ENCODE assay signal across 8 cellular contexts in genomic region chr6:43629104-43629504, GRCh38. TPM values are rescaled to one million over a fixed set of nuclear protein-coding genes. Genes with fewer than 3 reads are reported as not detected.
DNase-seq lines count a peak whose midpoint lies in the region; ATAC-seq and TF ChIP-seq lines count a peak whose summit lies in the region.

TSS of gene GTPBP2 (minus strand) at chr6:43629264. CDS start at chr6:43629162, 102 bp downstream.

- H3K27ac ChIP-seq in OCI-LY7 (ENCODE audit: low read depth, low read length, poor library complexity, severe bottlenecking) = peak within 1 kb of the TSS; percentile 95

- POLR2A ChIA-PET in OCI-LY7 (lab: Charles Lee) = interaction anchor here (0.5 to 2.5 kb wide), 21 partner anchors 8 to 252 kb away, joined by 3 to 9 read pairs (median 4); partner anchors contain the start of genes ABCC10, POLR1C, VEGFA and YIPF3

- H3K4me1 ChIP-seq in OCI-LY7 (ENCODE audit: insufficient read depth, low read length, poor library complexity, severe bottlenecking) (peaks cover 46% of the 10 kb centered on the region), mucosa of descending colon (ENCODE audit: low read depth) (peaks cover 18% of the 10 kb centered on the region)

- H3K4me3 ChIP-seq in OCI-LY7 (ENCODE audit: low read depth, low read length, poor library complexity, severe bottlenecking) (peak within 1 kb of the TSS; percentile 91), epithelial cell of esophagus (ENCODE audit: low read length) (peak within 1 kb of the TSS; percentile 82), mucosa of descending colon (peak within 1 kb of the TSS; percentile 80)

- DNase-seq in D341Med (ENCODE audit: low spot score) (peak; percentile 94), HuH-7.5 (ENCODE audit: low spot score) (peak; percentile 78), OCI-LY7 (ENCODE audit: low spot score) (peak; percentile 99), activated T-cell treated with anti-CD3 and anti-CD28 coated beads for 24 hours (ENCODE audit: low read depth) (peak; percentile 94), epithelial cell of esophagus (ENCODE audit: low read depth) (peak; percentile 100), mucosa of descending colon (peak; percentile 99 to 100 (median 99))
- peak; percentile 84 to 95 for DNase-seq in stimulated activated CD8-positive, alpha-beta memory T cell treated with anti-CD3 and anti-CD28 coated beads, Interleukin-4, amount 100 ng/mL, for 4 hours (ENCODE audit: low read depth in 2 of 2, low spot score in 1 of 2)

- CTCF ChIA-PET in OCI-LY7 (lab: Charles Lee; ENCODE audit: unreplicated experiment) = no interaction called here

- H3K4me2 ChIP-seq in OCI-LY7 (ENCODE audit: low read length) = peak within 1 kb of the TSS; percentile 92

- BruUV-seq in OCI-LY7 (replicated peaks; lab: Mats Ljungman, UMichigan) = no TSS peak

- peaks cover 19% of the 10 kb centered on the region; the same call in 1 of the 2 replicates for H3K79me2 ChIP-seq in OCI-LY7 (ENCODE audit: insufficient read depth, low read depth, low read length)

- H3K36me3 ChIP-seq in OCI-LY7 (ENCODE audit: insufficient read depth, low read length) (peaks cover 33% of the 10 kb centered on the region), mucosa of descending colon (ENCODE audit: low read depth) (no peaks in the 10 kb centered on the region)

- H4K20me1 ChIP-seq in OCI-LY7 (ENCODE audit: insufficient read depth, low read length) = no peaks in the 10 kb centered on the region

- no peaks in the 10 kb centered on the region for H3K9me3 ChIP-seq in OCI-LY7 (ENCODE audit: low read length)
- no peaks in the 10 kb centered on the region for H3K9me3 ChIP-seq in mucosa of descending colon

- H3K9me2 ChIP-seq in OCI-LY7 (ENCODE audit: insufficient read depth, low read length) = no peaks in the 10 kb centered on the region

- intact Hi-C loops in OCI-LY7 (cut with micrococcal nuclease; ENCODE audit: unreplicated experiment) = loop anchor here (1.0 to 2.0 kb wide), 2 partner anchors 53 to 142 kb away; partner anchors contain the start of genes POLH, VEGFA and XPO5
- intact Hi-C loops in mucosa of descending colon (cut with DNase I, micrococcal nuclease) = no loop called here

- peak; percentile 72 for ATAC-seq in GM21526 (IDR thresholded peaks at IDR 0.05; ENCODE audit: low FRiP score, unreplicated experiment)
- ATAC-seq in mucosa of descending colon = peak; percentile 86

- TF ChIP-seq CTCF in OCI-LY7 (conservative IDR thresholded peaks at IDR 0.05; ENCODE audit: low read length) = no peak
- no peak for TF ChIP-seq CTCF in epithelial cell of esophagus (IDR thresholded peaks at IDR 0.05; ENCODE audit: insufficient read depth, low read depth, low read length, missing control alignments)
- TF ChIP-seq CTCF in mucosa of descending colon (IDR thresholded peaks at IDR 0.05) = no peak

- H2AFZ ChIP-seq in OCI-LY7 (ENCODE audit: low read length) = peak within 1 kb of the TSS; percentile 71; the same call in 1 of the 2 replicates

RNA-seq across cellular contexts. Expression of gene GTPBP2, which starts in this region (rescaled TPM):
- 64.8 and 72.4 TPM in 2 replicates for total RNA-seq in OCI-LY7 (2014; rRNA removed; shearing (Covaris generic))
- total RNA-seq in OCI-LY7 (2022) = 86.5 and 90.0 TPM in 2 replicates
- total RNA-seq in mucosa of descending colon = 100 to 1,000 TPM in 1 of 3 donors, 10 to 100 TPM in 2; 61.1 to 100 (median 82.1) TPM

Comparison
In these comparisons a context has a peak if more than half of its experiments do, and no peak if none do; other contexts are left out.
1. Peak in every context shown above with its lines: DNase-seq, ATAC-seq, H3K4me3 ChIP-seq and H3K27ac ChIP-seq.